Comparison of ENCODE assay signal across 18 cellular contexts in genomic region chr4:143921160-143921559, GRCh38. TPM values are rescaled to one million over a fixed set of nuclear protein-coding genes. Genes with fewer than 3 reads are reported as not detected.
DNase-seq lines count a peak whose midpoint lies in the region; ATAC-seq and TF ChIP-seq lines count a peak whose summit lies in the region.
"Had no signal": no experiment of that assay in that cellular context is flagged by ENCODE, and none has a peak within 500 bp of the region (broad histone marks: within the 10 kb centered on the region; RNA-seq: fewer than 3 reads in every experiment).

No MANE protein-coding gene starts in this region.

- H3K9ac ChIP-seq in BLaER1: no peak overlapping the region

- no peaks in the 10 kb centered on the region for H4K20me1 ChIP-seq in BLaER1

- H3K4me1 ChIP-seq in BLaER1 (peaks cover 22% of the 10 kb centered on the region), right lobe of liver (no peaks in the 10 kb centered on the region), gastrocnemius medialis (no peaks in the 10 kb centered on the region)

- intact Hi-C loops in CD14-positive monocyte (cut with micrococcal nuclease) (no loop called here), natural killer cell (cut with micrococcal nuclease) (no loop called here), right lobe of liver (cut with DNase I) (no loop called here), gastrocnemius medialis (cut with DNase I; ENCODE audit: low total_unique reads) (no loop called here)

- H3K4me3 Mint-ChIP-seq in CD14-positive monocyte (peak overlapping the region in 1 of 2 donors; percentile 51), natural killer cell (peak overlapping the region; percentile 35)
- H3K4me3 Mint-ChIP-seq: H9 had no signal

- no peak for TF ChIP-seq CTCF in CD14-positive monocyte (IDR thresholded peaks at IDR 0.05)
- TF ChIP-seq CTCF in fibroblast of pulmonary artery (IDR thresholded peaks at IDR 0.05; ENCODE audit: low read length, missing control alignments): no peak
- no peak for TF ChIP-seq CTCF in natural killer cell (IDR thresholded peaks at IDR 0.05)
- TF ChIP-seq CTCF in GM13977 (IDR thresholded peaks at IDR 0.05; ENCODE audit: extremely low read depth, insufficient read depth, missing control alignments): no peak
- TF ChIP-seq CTCF in right lobe of liver (IDR thresholded peaks at IDR 0.05): no peak
- TF ChIP-seq CTCF in gastrocnemius medialis (IDR thresholded peaks at IDR 0.05 in 4 of 5, conservative IDR thresholded peaks at IDR 0.05 in 1 of 5): no peak

- in situ Hi-C loops in GM13977 (cut with MboI; ENCODE audit: low pct_unique_long_range_greater_than_20kb, low sequenced_read_pairs, unreplicated experiment): loop anchor here (25.0 kb wide), 1 partner anchor 359 kb away; no protein-coding TSS in a partner anchor
- in situ Hi-C loops in gastrocnemius medialis (cut with MboI; ENCODE audit: low sequenced_read_pairs in 4 of 4): no loop called here

- DNase-seq in CD14-positive monocyte (ENCODE audit: low spot score) (no peak), fibroblast of pulmonary artery (ENCODE audit: low read depth) (peak; percentile 10), natural killer cell (no peak), GM13977 (ENCODE audit: low spot score) (no peak), right lobe of liver (no peak), gastrocnemius medialis (no peak)
- DNase-seq: DMS153, EL, H9, IMR-90, NCI-H1417, NCI-H1930, NCI-H2171, NCI-H446 treated with DMSO at 0.1 percent for 48 hours, NCI-H774 had no signal

- H3K27ac ChIP-seq in BLaER1 (0 out of 2 replicates have a peak overlapping the region, but pooled peaks have one; percentile 18), right lobe of liver (no peak overlapping the region), gastrocnemius medialis (no peak overlapping the region)

- peaks cover 24% of the 10 kb centered on the region for H3K4me1 Mint-ChIP-seq in CD14-positive monocyte
- H3K4me1 Mint-ChIP-seq in natural killer cell: peaks cover 20 to 24% of the 10 kb centered on the region in 2 donors
- H3K4me1 Mint-ChIP-seq: H9 had no signal

- peak overlapping the region in 6 of 7 donors; percentile 10 to 65 (median 26) for H3K27ac Mint-ChIP-seq in CD14-positive monocyte
- peak overlapping the region; percentile 62 to 65 for H3K27ac Mint-ChIP-seq in natural killer cell

- H3K9me3 ChIP-seq in BLaER1: no peaks in the 10 kb centered on the region
- H3K9me3 ChIP-seq in right lobe of liver: no peaks in the 10 kb centered on the region
- no peaks in the 10 kb centered on the region for H3K9me3 ChIP-seq in gastrocnemius medialis

- ATAC-seq in natural killer cell (peak; percentile 46 to 77 (median 67)), right lobe of liver (no peak), gastrocnemius medialis (no peak)
- ATAC-seq: Right ventricle myocardium inferior had no signal

- peak overlapping the region; percentile 70 for H3K4me2 ChIP-seq in BLaER1

- 59% methylated on average over 6 of the region's 6 CpGs for WGBS in right lobe of liver (ENCODE audit: insufficient coverage, low coverage, low lambda C conversion rate, missing lambda C conversion rate)

- H3K4me3 ChIP-seq in BLaER1: no peak overlapping the region
- H3K4me3 ChIP-seq in fibroblast of pulmonary artery (replicated peaks; ENCODE audit: low read depth, low read length): no peak overlapping the region
- no peak overlapping the region for H3K4me3 ChIP-seq in right lobe of liver
- H3K4me3 ChIP-seq in gastrocnemius medialis: no peak overlapping the region

- H3K36me3 Mint-ChIP-seq in CD14-positive monocyte (no peaks in the 10 kb centered on the region), natural killer cell (no peaks in the 10 kb centered on the region)

- TF ChIP-seq POLR2A in right lobe of liver (IDR thresholded peaks at IDR 0.05) (no peak), gastrocnemius medialis (IDR thresholded peaks at IDR 0.05) (no peak)

- H3K27me3 Mint-ChIP-seq in CD14-positive monocyte (ENCODE audit: low read depth in 3 of 3) (peaks cover 0 to 1% (median 1%) of the 10 kb centered on the region in 3 donors), natural killer cell (ENCODE audit: low read depth in 2 of 2) (no peaks in the 10 kb centered on the region)

- no peaks in the 10 kb centered on the region for H3K36me3 ChIP-seq in BLaER1
- H3K36me3 ChIP-seq in right lobe of liver: no peaks in the 10 kb centered on the region
- no peaks in the 10 kb centered on the region for H3K36me3 ChIP-seq in gastrocnemius medialis

- H3K27me3 ChIP-seq in BLaER1 (no peaks in the 10 kb centered on the region), right lobe of liver (no peaks in the 10 kb centered on the region), gastrocnemius medialis (no peaks in the 10 kb centered on the region)

- H3K9me3 Mint-ChIP-seq in CD14-positive monocyte: peaks cover 0 to 4% (median 0%) of the 10 kb centered on the region in 7 donors
- no peaks in the 10 kb centered on the region for H3K9me3 Mint-ChIP-seq in natural killer cell
- H3K9me3 Mint-ChIP-seq: H9 had no signal

RNA-seq across cellular contexts. Expression of gene GYPE, which starts 15.8 kb away (rescaled TPM):
- polyA plus RNA-seq in CD14-positive monocyte: under 1 TPM in 1 of 2 donors, not detected in 1; 0.34 TPM
- total RNA-seq in natural killer cell: 1 to 10 TPM in 2 of 3 donors, under 1 TPM in 1; 0.31 to 1.3 (median 1.2) TPM
- 1 to 10 TPM in 1 of 6 experiments, not detected in 5; 1.4 TPM for total RNA-seq in right lobe of liver
- under 1 TPM in 1 of 4 donors, not detected in 3; 0.25 TPM for total RNA-seq in gastrocnemius medialis
- total RNA-seq: H9, LHCN-M2 had no signal

Comparison
In these comparisons a context has a peak if more than half of its experiments do, and no peak if none do; other contexts are left out.
1. ATAC-seq: peak in natural killer cell (3 of 3); none in right lobe of liver (0 of 4) and gastrocnemius medialis (0 of 2).